Comparison of ENCODE assay signal across 24 cellular contexts in genomic region chr12:63985945-63986344, GRCh38.
A peak's percentile ranks its signal among the peaks of the same experiment; 100 is the strongest.
DNase-seq lines count a peak whose midpoint lies in the region; ATAC-seq, FAIRE-seq and TF ChIP-seq lines count a peak whose summit lies in the region.
"Had no signal": no experiment of that assay in that cellular context is flagged by ENCODE, and none has a peak within 500 bp of the region (broad histone marks: within the 10 kb centered on the region; RNA-seq: fewer than 3 reads in every experiment).

No MANE protein-coding gene starts in this region.

- H3K9me3 ChIP-seq in HepG2 (ENCODE audit: low read length): no peaks in the 10 kb centered on the region
- no peaks in the 10 kb centered on the region for H3K9me3 ChIP-seq in right lobe of liver
- H3K9me3 ChIP-seq: BLaER1, Caco-2 had no signal

- BruUV-seq in HepG2 (replicated peaks; lab: Mats Ljungman, UMichigan): no TSS peak

- no peak for TF ChIP-seq EP300 in HepG2 (IDR thresholded peaks at IDR 0.05; ENCODE audit: low read depth in 2 of 2, low read length in 2 of 2)
- no peak for TF ChIP-seq EP300 in HepG2 (CRISPR knock-in tag; IDR thresholded peaks at IDR 0.05; ENCODE audit: borderline replicate concordance)

- H3K9me3 Mint-ChIP-seq in nephron: no peaks in the 10 kb centered on the region
- H3K9me3 Mint-ChIP-seq: CD8-positive, alpha-beta T cell had no signal

- no peak for FAIRE-seq in HepG2 (lab: Jason Lieb, UNC)
- FAIRE-seq: A204.1, G401.6, GM12892, GM19239, H1 had no signal

- H3K27ac Mint-ChIP-seq in nephron: peak overlapping the region; percentile 8 to 66 (median 14)
- H3K27ac Mint-ChIP-seq: B cell; CD8-positive, alpha-beta T cell had no signal

- H3K36me3 Mint-ChIP-seq in nephron (ENCODE audit: low read depth): peaks cover 21% of the 10 kb centered on the region
- H3K36me3 Mint-ChIP-seq: CD4-positive, CD25-positive, alpha-beta regulatory T cell; CD8-positive, alpha-beta T cell had no signal

- H3K27me3 ChIP-seq in HepG2 (ENCODE audit: control insufficient read depth in 1 of 2, insufficient read depth in 2 of 2, low read length in 2 of 2) (no peaks in the 10 kb centered on the region), right lobe of liver (no peaks in the 10 kb centered on the region)
- H3K27me3 ChIP-seq: BLaER1 had no signal

- CTCF ChIA-PET in HepG2 (lab: Yijun Ruan, JAX; ENCODE audit: low intra/inter-chr PET ratio, low total read pairs): no interaction called here

- no peak overlapping the region for H3K9ac ChIP-seq in HepG2 (ENCODE audit: insufficient read depth, low read depth, low read length)
- H3K9ac ChIP-seq: BLaER1, GM23248 had no signal

- in situ Hi-C loops in HepG2 (cut with HindIII; ENCODE audit: extremely low pct_ligation_motif_present, low pct_unique_long_range_greater_than_20kb): no loop called here

- no peaks in the 10 kb centered on the region for H4K20me1 ChIP-seq in HepG2 (ENCODE audit: insufficient read depth, low read length)
- H4K20me1 ChIP-seq: BLaER1 had no signal

- no peak overlapping the region for H3K4me2 ChIP-seq in HepG2 (ENCODE audit: low read depth, low read length)
- H3K4me2 ChIP-seq: BLaER1 had no signal

- H3K4me3 ChIP-seq in HepG2 (replicated peaks in 1 of 3; ENCODE audit: insufficient read depth in 1 of 3, low read depth in 2 of 3, low read length in 3 of 3) (no peak overlapping the region), right lobe of liver (no peak overlapping the region)
- H3K4me3 ChIP-seq: BLaER1, GM23248 had no signal

- TF ChIP-seq RAD21 in HepG2 (CRISPR knock-in tag; IDR thresholded peaks at IDR 0.05): no peak

- H3K4me1 Mint-ChIP-seq in nephron: peaks cover 56% of the 10 kb centered on the region
- H3K4me1 Mint-ChIP-seq: B cell had no signal

- H3K27ac ChIP-seq in HepG2 (ENCODE audit: extremely low read length, insufficient read depth, low read length) (no peak overlapping the region), right lobe of liver (no peak overlapping the region)
- H3K27ac ChIP-seq: 22Rv1, BLaER1, C4-2B, GM23248 had no signal

- TF ChIP-seq CTCF in HepG2 (CRISPR knock-in tag; IDR thresholded peaks at IDR 0.05) (no peak), right lobe of liver (IDR thresholded peaks at IDR 0.05) (no peak), nephron (IDR thresholded peaks at IDR 0.05; ENCODE audit: unreplicated experiment in 3 of 3) (no peak)

- DNase-seq in HepG2 (ENCODE audit: low spot score) (peak; percentile 5), right lobe of liver (no peak), NCI-H69 (lab: John Stamatoyannopoulos, UW) (peak; percentile 33), RPMI8226 (no peak)
- no peak for DNase-seq in activated CD8-positive, alpha-beta memory T cell treated with anti-CD3 and anti-CD28 coated beads, Interleukin-2, amount 50 U/mL, for 48 hours
- no peak for DNase-seq in activated CD4-positive, alpha-beta T cell treated with anti-CD3 and anti-CD28 coated beads for 48 hours
- DNase-seq: Caco-2; CD4-positive, CD25-positive, alpha-beta regulatory T cell; CD8-positive, alpha-beta T cell; DMS153; DND-41; GM23248; H7 had no signal

- intact Hi-C loops in HepG2 (cut with micrococcal nuclease; ENCODE audit: unreplicated experiment): no loop called here
- intact Hi-C loops in right lobe of liver (cut with DNase I): no loop called here

- H3K36me3 ChIP-seq in HepG2 (replicated peaks in 1 of 2; ENCODE audit: control insufficient read depth in 1 of 2, insufficient read depth in 2 of 2, low read length in 2 of 2) (0 out of 5 replicates have a peak, but pooled peaks cover 0 to 4% of the 10 kb centered on the region in 2 experiments), right lobe of liver (no peaks in the 10 kb centered on the region)
- H3K36me3 ChIP-seq: BLaER1 had no signal

- H3K4me3 Mint-ChIP-seq in nephron: no peak overlapping the region
- H3K4me3 Mint-ChIP-seq: B cell; CD4-positive, CD25-positive, alpha-beta regulatory T cell; CD8-positive, alpha-beta T cell had no signal

- H3K27me3 Mint-ChIP-seq in nephron (ENCODE audit: low read depth): no peaks in the 10 kb centered on the region
- H3K27me3 Mint-ChIP-seq: B cell had no signal

- ATAC-seq in HepG2 (no peak; the same call in 2 of the 3 replicates), right lobe of liver (no peak)
- ATAC-seq: CD8-positive, alpha-beta T cell; HCT116 had no signal

- H3K4me1 ChIP-seq in HepG2 (ENCODE audit: insufficient read depth, low read length): peaks cover 12% of the 10 kb centered on the region
- H3K4me1 ChIP-seq in right lobe of liver: no peaks in the 10 kb centered on the region
- H3K4me1 ChIP-seq: BLaER1 had no signal

- H2AFZ ChIP-seq in HepG2 (ENCODE audit: low read length): no peak overlapping the region
- H2AFZ ChIP-seq: GM23248 had no signal

- TF ChIP-seq POLR2A in HepG2 (IDR thresholded peaks at IDR 0.05; ENCODE audit: insufficient read depth in 1 of 2, low read depth in 2 of 2, low read length in 2 of 2) (no peak), right lobe of liver (IDR thresholded peaks at IDR 0.05) (no peak)

- H3K79me2 ChIP-seq in HepG2 (ENCODE audit: insufficient read depth, low read length): no peaks in the 10 kb centered on the region

- POLR2A ChIA-PET in HepG2 (lab: Yijun Ruan, JAX): no interaction called here

- 95% methylated on average over 2 of the region's 2 CpGs for WGBS in HepG2 (ENCODE audit: low lambda C conversion rate)
- WGBS in right lobe of liver (ENCODE audit: insufficient coverage, low coverage, low lambda C conversion rate, missing lambda C conversion rate): 83% methylated on average over 2 of the region's 2 CpGs

TF ChIP-seq in HepG2, 621 proteins besides CTCF, POLR2A, EP300 and RAD21:
- TF ChIP-seq ZNF777 (CRISPR knock-in tag; IDR thresholded peaks at IDR 0.05) (no peak), PAX8 (CRISPR knock-in tag; IDR thresholded peaks at IDR 0.05; ENCODE audit: borderline replicate concordance) (no peak), ZNF773 (CRISPR knock-in tag; IDR thresholded peaks at IDR 0.05; ENCODE audit: borderline replicate concordance) (no peak), ZNF30 (CRISPR knock-in tag; IDR thresholded peaks at IDR 0.05) (no peak), ZNF451 (CRISPR knock-in tag; IDR thresholded peaks at IDR 0.05) (no peak), ZNF839 (CRISPR knock-in tag; IDR thresholded peaks at IDR 0.05; ENCODE audit: borderline replicate concordance) (no peak), FOSL2 (CRISPR knock-in tag; IDR thresholded peaks at IDR 0.05) (no peak), TFDP1 (CRISPR knock-in tag; IDR thresholded peaks at IDR 0.05; ENCODE audit: borderline replicate concordance) (no peak), ZMAT3 (CRISPR knock-in tag; conservative IDR thresholded peaks at IDR 0.05) (no peak), MLLT10 (CRISPR knock-in tag; IDR thresholded peaks at IDR 0.05) (no peak), SYNCRIP (IDR thresholded peaks at IDR 0.05; ENCODE audit: insufficient read depth, low read depth, low read length) (no peak), ZKSCAN1 (IDR thresholded peaks at IDR 0.05; ENCODE audit: low read length) (no peak), KDM5A (IDR thresholded peaks at IDR 0.05; ENCODE audit: borderline replicate concordance, low read length) (no peak)

Comparison
In these comparisons a context has a peak if more than half of its experiments do, and no peak if none do; other contexts are left out.
1. DNase-seq: peak in HepG2 (single experiment) and NCI-H69 (single experiment); none in right lobe of liver (0 of 3), activated CD8-positive, alpha-beta memory T cell treated with anti-CD3 and anti-CD28 coated beads, Interleukin-2, amount 50 U/mL, for 48 hours (single experiment), RPMI8226 (single experiment) and activated CD4-positive, alpha-beta T cell treated with anti-CD3 and anti-CD28 coated beads for 48 hours (single experiment).